Comparison of ENCODE assay signal across 11 cellular contexts in the genomic region with DNA sequence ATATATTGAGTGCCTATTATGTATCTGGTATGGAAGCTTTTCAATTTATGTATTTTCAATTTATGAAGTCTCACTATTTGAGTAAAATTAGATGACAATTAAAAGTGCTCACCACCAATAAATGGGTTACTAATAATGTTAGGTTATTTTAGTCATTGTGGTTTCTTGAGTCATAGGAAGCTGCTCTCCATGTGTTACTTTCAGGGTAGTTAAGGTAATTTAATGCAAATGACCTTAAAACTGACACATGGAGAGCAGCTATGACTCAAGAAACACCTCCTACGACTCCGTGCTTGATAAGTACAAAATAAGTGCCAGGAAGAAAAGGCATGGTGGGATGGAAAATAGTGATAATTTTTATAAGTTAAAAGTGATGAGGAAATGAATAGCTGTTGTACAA. TPM values are rescaled to one million over a fixed set of nuclear protein-coding genes. Genes with fewer than 3 reads are reported as not detected.
DNase-seq lines count a peak whose midpoint lies in the region; ATAC-seq and TF ChIP-seq lines count a peak whose summit lies in the region.
"Had no signal": no experiment of that assay in that cellular context is flagged by ENCODE, and none has a peak within 500 bp of the region (broad histone marks: within the 10 kb centered on the region; RNA-seq: fewer than 3 reads in every experiment).

No MANE protein-coding gene starts in this region.

- intact Hi-C loops in mucosa of descending colon (cut with DNase I, micrococcal nuclease): no loop called here

- POLR2A ChIA-PET in RWPE1 (lab: Yijun Ruan, JAX; ENCODE audit: low non-redundant PET): no interaction called here

- H3K27ac ChIP-seq in RWPE1 (no peak overlapping the region), Peyer's patch (no peak overlapping the region), upper lobe of left lung (no peak overlapping the region)
- H3K27ac ChIP-seq: A549, esophagus muscularis mucosa, VCaP had no signal

- ATAC-seq in activated CD4-positive, CD25-positive, alpha-beta regulatory T cell treated with anti-CD3 and anti-CD28 coated beads, Interleukin-2, amount 50 U/mL, for 24 hours: peak; percentile 76 to 81
- ATAC-seq in HG02885 (IDR thresholded peaks at IDR 0.05; ENCODE audit: poor library complexity, unreplicated experiment) (peak; percentile 83), mucosa of descending colon (no peak), upper lobe of left lung (ENCODE audit: low FRiP score in 2 of 2) (no peak)
- peak; percentile 78 for ATAC-seq in stimulated activated effector memory CD8-positive, alpha-beta T cell treated with anti-CD3 and anti-CD28 coated beads, Interleukin-12 subunit alpha, Interleukin-12 subunit beta, amount 100 ng/mL, for 72 hours
- ATAC-seq: A549 had no signal

- no peak for TF ChIP-seq EP300 in upper lobe of left lung (IDR thresholded peaks at IDR 0.05)

- 44 to 76% methylated on average over 2 of the region's 2 CpGs for WGBS in upper lobe of left lung, 2 donors

- TF ChIP-seq POLR2A in Peyer's patch (IDR thresholded peaks at IDR 0.05) (no peak), upper lobe of left lung (IDR thresholded peaks at IDR 0.05) (no peak)

- TF ChIP-seq CTCF in RWPE1 (conservative IDR thresholded peaks at IDR 0.05; ENCODE audit: low read depth) (no peak), Peyer's patch (IDR thresholded peaks at IDR 0.05) (no peak), mucosa of descending colon (IDR thresholded peaks at IDR 0.05) (no peak), upper lobe of left lung (IDR thresholded peaks at IDR 0.05) (no peak)

- no peaks in the 10 kb centered on the region for H3K4me1 Mint-ChIP-seq in stimulated activated effector memory CD8-positive, alpha-beta T cell treated with anti-CD3 and anti-CD28 coated beads, Interleukin-12 subunit alpha, Interleukin-12 subunit beta, amount 100 ng/mL, for 72 hours

- DNase-seq in activated CD4-positive, CD25-positive, alpha-beta regulatory T cell (lab: John Stamatoyannopoulos, UW): no peak
- DNase-seq in RWPE1 (ENCODE audit: low spot score): peak; percentile 50
- DNase-seq in stimulated activated effector memory CD8-positive, alpha-beta T cell treated with anti-CD3 and anti-CD28 coated beads, Interleukin-12 subunit alpha, Interleukin-12 subunit beta, amount 100 ng/mL, for 72 hours (ENCODE audit: low spot score in 2 of 2): no peak
- DNase-seq in Peyer's patch: no peak
- DNase-seq in mucosa of descending colon: no peak
- no peak for DNase-seq in upper lobe of left lung

- H3K36me3 ChIP-seq in Peyer's patch (no peaks in the 10 kb centered on the region), mucosa of descending colon (ENCODE audit: low read depth) (no peaks in the 10 kb centered on the region), upper lobe of left lung (no peaks in the 10 kb centered on the region)
- H3K36me3 ChIP-seq: esophagus muscularis mucosa had no signal

- no peaks in the 10 kb centered on the region for H3K4me1 ChIP-seq in Peyer's patch
- H3K4me1 ChIP-seq in mucosa of descending colon (ENCODE audit: low read depth): no peaks in the 10 kb centered on the region
- no peaks in the 10 kb centered on the region for H3K4me1 ChIP-seq in upper lobe of left lung
- H3K4me1 ChIP-seq: A549, esophagus muscularis mucosa had no signal

- H3K4me3 Mint-ChIP-seq in stimulated activated effector memory CD8-positive, alpha-beta T cell treated with anti-CD3 and anti-CD28 coated beads, Interleukin-12 subunit alpha, Interleukin-12 subunit beta, amount 100 ng/mL, for 72 hours: no peak overlapping the region

- H3K4me3 ChIP-seq in Peyer's patch (no peak overlapping the region), mucosa of descending colon (no peak overlapping the region), upper lobe of left lung (no peak overlapping the region)
- H3K4me3 ChIP-seq: A549, esophagus muscularis mucosa had no signal

- no peak overlapping the region for H3K27ac Mint-ChIP-seq in stimulated activated effector memory CD8-positive, alpha-beta T cell treated with anti-CD3 and anti-CD28 coated beads, Interleukin-12 subunit alpha, Interleukin-12 subunit beta, amount 100 ng/mL, for 72 hours

- H3K9me3 Mint-ChIP-seq in stimulated activated effector memory CD8-positive, alpha-beta T cell treated with anti-CD3 and anti-CD28 coated beads, Interleukin-12 subunit alpha, Interleukin-12 subunit beta, amount 100 ng/mL, for 72 hours: peaks cover 21% of the 10 kb centered on the region

- H3K9me3 ChIP-seq in Peyer's patch (no peaks in the 10 kb centered on the region), mucosa of descending colon (no peaks in the 10 kb centered on the region), upper lobe of left lung (no peaks in the 10 kb centered on the region)
- H3K9me3 ChIP-seq: A549, esophagus muscularis mucosa had no signal

- H3K36me3 Mint-ChIP-seq in stimulated activated effector memory CD8-positive, alpha-beta T cell treated with anti-CD3 and anti-CD28 coated beads, Interleukin-12 subunit alpha, Interleukin-12 subunit beta, amount 100 ng/mL, for 72 hours: no peaks in the 10 kb centered on the region

- H3K27me3 ChIP-seq in Peyer's patch: no peaks in the 10 kb centered on the region
- H3K27me3 ChIP-seq in upper lobe of left lung: no peaks in the 10 kb centered on the region
- H3K27me3 ChIP-seq: esophagus muscularis mucosa had no signal

- CTCF ChIA-PET in RWPE1 (lab: Yijun Ruan, JAX): no interaction called here

RNA-seq across cellular contexts. Expression of gene TINAG, which starts 16.5 kb away (rescaled TPM):
- total RNA-seq in Peyer's patch (10 to 100 TPM in 3 of 4 donors, 1 to 10 TPM in 1; 2.5 to 95.8 (median 62.5) TPM), mucosa of descending colon (10 to 100 TPM; 25.2 to 55.5 (median 28.1) TPM), upper lobe of left lung (not detected)
- total RNA-seq: esophagus muscularis mucosa had no signal

Comparison
In these comparisons a context has a peak if more than half of its experiments do, and no peak if none do; other contexts are left out.
1. ATAC-seq: peak in activated CD4-positive, CD25-positive, alpha-beta regulatory T cell treated with anti-CD3 and anti-CD28 coated beads, Interleukin-2, amount 50 U/mL, for 24 hours (2 of 2), HG02885 (single experiment) and stimulated activated effector memory CD8-positive, alpha-beta T cell treated with anti-CD3 and anti-CD28 coated beads, Interleukin-12 subunit alpha, Interleukin-12 subunit beta, amount 100 ng/mL, for 72 hours (single experiment); none in mucosa of descending colon (single experiment) and upper lobe of left lung (0 of 2).